In the genomic region with DNA sequence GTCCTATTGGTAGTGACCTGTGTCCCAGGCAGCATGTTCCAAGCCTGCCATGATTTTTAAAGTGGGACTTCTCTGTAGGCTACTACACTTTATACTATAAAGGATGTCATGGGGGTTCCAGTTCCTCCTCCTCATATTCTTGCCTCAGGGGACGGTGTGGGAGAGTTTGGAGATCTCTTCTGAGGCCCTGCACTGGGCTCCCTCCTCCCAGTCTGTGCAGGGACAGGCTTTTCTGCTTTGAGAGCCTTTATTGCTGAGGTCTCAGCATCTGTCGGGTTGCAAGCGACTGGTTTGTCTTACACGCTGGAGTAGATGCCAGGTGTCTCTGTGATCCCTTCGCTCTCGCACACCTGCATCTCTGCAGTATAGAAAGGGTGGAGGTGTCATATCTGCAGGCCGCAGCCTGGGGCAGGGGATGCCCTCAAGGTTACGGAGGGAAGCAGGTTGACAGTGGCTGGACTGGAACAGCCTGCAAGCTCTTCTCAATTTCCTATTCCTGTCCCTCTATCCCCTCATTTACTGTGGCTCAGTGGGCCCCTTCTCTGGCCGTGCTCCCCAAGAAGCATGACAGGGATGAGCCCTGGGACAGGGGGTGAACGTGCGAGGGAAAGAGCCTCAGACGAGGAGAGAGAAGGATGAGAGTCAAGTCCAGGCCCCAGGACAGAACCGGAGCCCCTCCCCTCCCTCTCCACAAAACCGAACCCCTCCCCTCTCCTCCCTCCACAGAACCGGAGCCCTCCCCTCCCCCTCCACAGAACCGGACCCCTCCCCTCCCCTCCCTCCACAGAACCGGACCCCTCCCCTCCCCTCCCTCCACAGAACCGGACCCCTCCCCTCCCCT, we compare ENCODE assay signal across 18 cellular contexts. TPM values are rescaled to one million over a fixed set of nuclear protein-coding genes. Genes with fewer than 3 reads are reported as not detected.
DNase-seq lines count a peak whose midpoint lies in the region; ATAC-seq and TF ChIP-seq lines count a peak whose summit lies in the region.
"Had no signal": no experiment of that assay in that cellular context is flagged by ENCODE, and none has a peak within 500 bp of the region (broad histone marks: within the 10 kb centered on the region; RNA-seq: fewer than 3 reads in every experiment).

No MANE protein-coding gene starts in this region.

- H3K9me3 Mint-ChIP-seq in endodermal cell (no peaks in the 10 kb centered on the region), type B pancreatic cell (no peaks in the 10 kb centered on the region)
- H3K9me3 Mint-ChIP-seq: activated CD4-positive, alpha-beta T cell treated with anti-CD3 and anti-CD28 coated beads, Interleukin-2, amount 10 ng/mL, durations not matched to agents 24 days and 14 days; activated T-cell treated with anti-CD3 and anti-CD28 coated beads, Interleukin-2, amount 50 U/mL, for 72 hours; central memory CD8-positive, alpha-beta T cell had no signal

- TF ChIP-seq EP300 in upper lobe of left lung (IDR thresholded peaks at IDR 0.05): no peak

- no peaks in the 10 kb centered on the region for H3K4me1 ChIP-seq in endodermal cell (ENCODE audit: control insufficient read depth, insufficient read depth, low read length)
- H3K4me1 ChIP-seq in upper lobe of left lung: no peaks in the 10 kb centered on the region

- H3K4me3 ChIP-seq in GM12865 (ENCODE audit: low read depth, low read length) (no peak overlapping the region), endodermal cell (ENCODE audit: low read length) (no peak overlapping the region), upper lobe of left lung (no peak overlapping the region)
- H3K4me3 ChIP-seq: GM23248 had no signal

- H3K36me3 Mint-ChIP-seq in endodermal cell (ENCODE audit: low read depth) (no peaks in the 10 kb centered on the region), type B pancreatic cell (no peaks in the 10 kb centered on the region)

- H3K36me3 ChIP-seq in endodermal cell (ENCODE audit: control insufficient read depth, insufficient read depth, low read length): no peaks in the 10 kb centered on the region
- H3K36me3 ChIP-seq in upper lobe of left lung: no peaks in the 10 kb centered on the region

- H3K4me1 Mint-ChIP-seq in endodermal cell: peaks cover 9% of the 10 kb centered on the region
- H3K4me1 Mint-ChIP-seq in type B pancreatic cell (ENCODE audit: unreplicated experiment): peaks cover 19% of the 10 kb centered on the region

- peak; percentile 25 for DNase-seq in COLO668 (lab: John Stamatoyannopoulos, UW; ENCODE audit: unreplicated experiment)
- peak; percentile 25 for DNase-seq in GM12865 (ENCODE audit: low read depth)
- DNase-seq in NCI-H524 (lab: John Stamatoyannopoulos, UW): peak; percentile 47 to 75
- DNase-seq in endodermal cell: peak; percentile 71
- no peak for DNase-seq in type B pancreatic cell (ENCODE audit: extremely low spot score, unreplicated experiment)
- DNase-seq in pons (ENCODE audit: low spot score): no peak
- no peak for DNase-seq in NCI-H1048 (lab: John Stamatoyannopoulos, UW)
- DNase-seq in upper lobe of left lung: no peak
- DNase-seq: activated CD4-positive, alpha-beta T cell treated with anti-CD3 and anti-CD28 coated beads, Interleukin-2, amount 10 ng/mL, durations not matched to agents 24 days and 14 days; activated T-cell treated with anti-CD3 and anti-CD28 coated beads, Interleukin-2, amount 50 U/mL, for 72 hours; GM23248; mesendoderm; stimulated activated naive CD4-positive, alpha-beta T cell; T-helper 9 cell had no signal

- H3K4me3 Mint-ChIP-seq in endodermal cell: no peak overlapping the region
- H3K4me3 Mint-ChIP-seq in type B pancreatic cell: no peak overlapping the region
- H3K4me3 Mint-ChIP-seq: activated CD4-positive, alpha-beta T cell treated with anti-CD3 and anti-CD28 coated beads, Interleukin-2, amount 10 ng/mL, durations not matched to agents 24 days and 14 days; activated T-cell treated with anti-CD3 and anti-CD28 coated beads, Interleukin-2, amount 50 U/mL, for 72 hours; central memory CD8-positive, alpha-beta T cell had no signal

- no peak for TF ChIP-seq POLR2A in upper lobe of left lung (IDR thresholded peaks at IDR 0.05)

- 38 to 66% methylated on average over 1 to 11 of the region's 18 CpGs for WGBS in endodermal cell (ENCODE audit: insufficient coverage in 1 of 2, insufficient read length in 1 of 2), 2 experiments
- 68 to 77% methylated on average over 14 to 17 of the region's 18 CpGs for WGBS in upper lobe of left lung, 2 donors

- no peaks in the 10 kb centered on the region for H3K9me3 ChIP-seq in endodermal cell (ENCODE audit: control insufficient read depth, low read length)
- no peaks in the 10 kb centered on the region for H3K9me3 ChIP-seq in upper lobe of left lung

- H3K27me3 Mint-ChIP-seq in endodermal cell (ENCODE audit: insufficient read depth): peaks cover 6% of the 10 kb centered on the region
- peaks cover 51% of the 10 kb centered on the region for H3K27me3 Mint-ChIP-seq in type B pancreatic cell
- H3K27me3 Mint-ChIP-seq: activated CD4-positive, alpha-beta T cell treated with anti-CD3 and anti-CD28 coated beads, Interleukin-2, amount 10 ng/mL, durations not matched to agents 24 days and 14 days had no signal

- H3K27ac ChIP-seq in endodermal cell (ENCODE audit: low read depth, low read length) (peak overlapping the region; percentile 50), upper lobe of left lung (no peak overlapping the region)
- H3K27ac ChIP-seq: GM23248 had no signal

- ATAC-seq in upper lobe of left lung (ENCODE audit: low FRiP score in 2 of 2): no peak
- ATAC-seq: activated T-cell treated with anti-CD3 and anti-CD28 coated beads, Interleukin-2, amount 50 U/mL, for 72 hours; Right ventricle myocardium inferior had no signal

- no peak overlapping the region for H3K9ac ChIP-seq in endodermal cell (ENCODE audit: extremely low read depth, low read length, poor library complexity, severe bottlenecking)
- H3K9ac ChIP-seq: GM23248 had no signal

- no peaks in the 10 kb centered on the region for H3K27me3 ChIP-seq in endodermal cell (ENCODE audit: control insufficient read depth, insufficient read depth, low read length, poor library complexity, severe bottlenecking)
- H3K27me3 ChIP-seq in upper lobe of left lung: no peaks in the 10 kb centered on the region

- H3K27ac Mint-ChIP-seq in endodermal cell (no peak overlapping the region), type B pancreatic cell (no peak overlapping the region)
- H3K27ac Mint-ChIP-seq: activated CD4-positive, alpha-beta T cell treated with anti-CD3 and anti-CD28 coated beads, Interleukin-2, amount 10 ng/mL, durations not matched to agents 24 days and 14 days; activated T-cell treated with anti-CD3 and anti-CD28 coated beads, Interleukin-2, amount 50 U/mL, for 72 hours had no signal

- TF ChIP-seq CTCF in GM12865 (IDR thresholded peaks at IDR 0.05; ENCODE audit: insufficient read depth, low read depth, low read length, missing control alignments) (no peak), endodermal cell (conservative IDR thresholded peaks at IDR 0.05) (no peak), type B pancreatic cell (conservative IDR thresholded peaks at IDR 0.05) (no peak), upper lobe of left lung (IDR thresholded peaks at IDR 0.05) (no peak)

RNA-seq across cellular contexts. Expression of a gene that starts 51.3 kb away (rescaled TPM):
- total RNA-seq in endodermal cell (1 to 10 TPM in 1 of 2 donors, under 1 TPM in 1; 0.58 to 1.3 TPM), type B pancreatic cell (ENCODE audit: low replicate concordance) (2.1 and 3.0 TPM in 2 replicates), upper lobe of left lung (10 to 100 TPM in 1 of 6 donors, 1 to 10 TPM in 5; 2.4 to 11.2 (median 7.0) TPM)
- polyA plus RNA-seq in endodermal cell (2013, experiment 1 of 2): 0.43 TPM
- polyA plus RNA-seq in endodermal cell (2013, experiment 2 of 2): not detected
- total RNA-seq: activated CD4-positive, alpha-beta T cell treated with anti-CD3 and anti-CD28 coated beads, Interleukin-2, amount 10 ng/mL, durations not matched to agents 24 days and 14 days; GM23248; HT1080; NCI-H460 had no signal
- polyA plus RNA-seq: GM23248 had no signal

Comparison
In these comparisons a context has a peak if more than half of its experiments do, and no peak if none do; other contexts are left out.
1. DNase-seq: peak in COLO668 (single experiment), GM12865 (single experiment), NCI-H524 (2 of 2) and endodermal cell (single experiment); none in type B pancreatic cell (single experiment), pons (single experiment), NCI-H1048 (single experiment) and upper lobe of left lung (0 of 2).